8 cellular contexts compared by ENCODE assay signal in the genomic region with DNA sequence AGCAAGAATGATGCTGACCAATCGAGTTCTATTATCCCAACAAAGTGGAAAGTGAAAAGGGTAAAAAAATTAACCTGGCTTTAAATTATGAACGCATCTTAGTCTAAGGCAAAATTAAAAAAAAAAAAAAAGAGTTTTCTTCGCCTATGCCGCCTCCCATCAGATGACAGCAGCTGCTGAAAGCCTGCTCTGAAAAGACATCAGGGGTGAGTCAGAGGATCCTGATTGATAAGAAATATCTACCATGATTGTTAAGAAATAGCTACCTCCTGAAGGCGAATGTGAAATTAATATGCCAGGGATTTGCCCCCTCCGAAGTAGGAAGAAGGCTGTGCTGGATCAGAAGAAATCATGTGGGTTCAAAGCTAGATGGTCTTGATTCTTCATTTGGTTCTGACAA.
"Had no signal": no experiment of that assay in that cellular context is flagged by ENCODE, and none has a peak within 500 bp of the region (broad histone marks: within the 10 kb centered on the region; RNA-seq: fewer than 3 reads in every experiment).

No MANE protein-coding gene starts in this region.

- FAIRE-seq: G401.6, GM12878, GM12891, GM12892, GM18507, GM19239 had no signal

- ATAC-seq: GM12878 had no signal

- H3K4me3 ChIP-seq: GM12878 had no signal

- DNase-seq: GDM1, GF-D8 had no signal
